ENCODE assay signal across 19 cellular contexts in the genomic region with DNA sequence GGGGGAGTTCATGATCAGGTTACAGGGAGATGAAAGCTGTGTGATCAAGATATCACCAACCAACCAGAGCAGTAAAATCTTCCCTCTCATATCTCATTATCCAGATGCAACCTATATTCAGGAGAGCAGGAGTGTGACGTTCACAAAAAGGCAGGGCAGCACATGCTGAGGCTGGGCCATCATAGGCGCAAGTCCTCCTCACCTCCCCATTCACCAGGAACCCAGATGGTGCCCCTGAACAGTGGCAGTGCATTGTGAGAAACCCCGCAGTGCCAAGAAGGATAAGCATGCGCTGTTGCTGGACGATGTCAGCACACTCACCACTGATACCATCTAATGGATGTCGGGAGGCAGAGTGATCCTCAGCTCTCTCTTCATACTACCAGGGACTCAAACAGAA.
"Had no signal": no experiment of that assay in that cellular context is flagged by ENCODE, and none has a peak within 500 bp of the region (broad histone marks: within the 10 kb centered on the region; RNA-seq: fewer than 3 reads in every experiment).

No MANE protein-coding gene starts in this region.

- H3K27me3 ChIP-seq: MG63, SJSA1 had no signal

- H3K9me3 ChIP-seq: MG63, SJSA1, SK-N-SH had no signal

- H3K27ac ChIP-seq: HL-60, SJSA1 had no signal

- H3K4me3 ChIP-seq: MG63, SJSA1 had no signal

- H3K36me3 ChIP-seq: MG63, SJSA1 had no signal

- DNase-seq: Karpas-422, KG1, MG63, NCI-H1092, NCI-H1105 treated with DMSO at 0.1 percent for 48 hours, NCI-H1436, NCI-H187, NCI-H2029, NCI-H2081 treated with DMSO at 0.1 percent for 48 hours, NCI-H2227 treated with DMSO at 0.1 percent for 48 hours, NCI-H524, NCI-H526 treated with DMSO at 0.1 percent for 48 hours, NCI-H774, Right ventricle myocardium superior, RPMI8226, SIG-M5, SK-N-SH had no signal

- H3K4me1 ChIP-seq: SJSA1 had no signal
